9 cellular contexts compared by ENCODE assay signal in the genomic region with DNA sequence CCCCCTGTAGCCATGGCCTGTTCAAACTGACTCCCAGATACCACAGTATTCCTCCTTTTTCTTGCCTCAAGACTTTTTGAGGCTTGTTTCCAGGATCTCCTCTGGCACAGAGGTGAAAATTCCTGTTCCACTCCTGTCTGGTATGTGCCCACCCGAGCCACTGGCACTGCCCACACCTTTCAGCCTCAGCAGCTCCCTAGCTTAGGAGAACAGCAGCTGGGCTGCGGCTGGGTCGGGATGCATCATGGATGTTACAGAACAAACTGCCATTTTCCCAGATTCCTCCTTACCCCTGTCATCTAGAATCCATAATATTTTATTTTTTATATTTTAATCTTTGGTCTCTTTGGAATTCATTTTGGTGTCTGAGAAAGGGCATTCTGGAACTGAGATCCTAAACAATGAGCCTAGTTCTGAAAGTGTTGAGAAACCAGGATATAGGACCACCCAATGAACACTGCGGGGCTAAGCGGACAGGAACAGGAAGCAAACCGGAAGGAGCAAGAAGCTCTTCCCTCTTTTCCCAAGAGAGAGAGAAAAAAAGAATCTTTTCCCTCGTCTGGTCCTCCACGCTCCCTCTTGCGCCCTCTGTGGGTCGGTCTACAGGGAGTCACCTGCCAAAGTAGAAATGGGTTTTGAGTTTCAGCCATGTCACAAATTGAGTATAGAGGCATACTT. TPM values are rescaled to one million over a fixed set of nuclear protein-coding genes. Genes with fewer than 3 reads are reported as not detected.
DNase-seq lines count a peak whose midpoint lies in the region; ATAC-seq and TF ChIP-seq lines count a peak whose summit lies in the region.
"Had no signal": no experiment of that assay in that cellular context is flagged by ENCODE, and none has a peak within 500 bp of the region (broad histone marks: within the 10 kb centered on the region; RNA-seq: fewer than 3 reads in every experiment).

No MANE protein-coding gene starts in this region.

- H3K9me3 Mint-ChIP-seq in activated naive CD4-positive, alpha-beta T cell treated with anti-CD3 and anti-CD28 coated beads, Interleukin-2, amount 50 U/mL, for 24 hours: no peaks in the 10 kb centered on the region

- no peak overlapping the region for H3K27ac ChIP-seq in cardiac muscle cell
- peak overlapping the region; percentile 6 for H3K27ac ChIP-seq in psoas muscle
- H3K27ac ChIP-seq in aorta (ENCODE audit: low read depth in 1 of 2, low read length in 2 of 2): peak overlapping the region in 1 of 2 donors; percentile 61
- H3K27ac ChIP-seq: neutrophil had no signal

- intact Hi-C loops in psoas muscle (cut with DNase I) (loop anchor here (1.0 to 5.0 kb wide), 2 partner anchors 38 to 42 kb away; partner anchors contain the start of genes HRCT1 (in 1 of the 2) and SPAAR (in 1 of the 2)), aorta (cut with DNase I) (loop anchor here (2.0 kb wide), 1 partner anchor 41 kb away; no protein-coding TSS in a partner anchor)

- H3K27me3 Mint-ChIP-seq in activated naive CD4-positive, alpha-beta T cell treated with anti-CD3 and anti-CD28 coated beads, Interleukin-2, amount 50 U/mL, for 24 hours: no peaks in the 10 kb centered on the region

- H3K4me3 ChIP-seq in LNCaP clone FGC (ENCODE audit: low read depth, low read length): peak overlapping the region; percentile 33
- H3K4me3 ChIP-seq in cardiac muscle cell: peak overlapping the region; percentile 11
- H3K4me3 ChIP-seq in psoas muscle: peak overlapping the region; percentile 45
- no peak overlapping the region for H3K4me3 ChIP-seq in aorta (ENCODE audit: low read length in 2 of 2)

- H3K9me3 ChIP-seq in cardiac muscle cell (ENCODE audit: low read depth) (no peaks in the 10 kb centered on the region), psoas muscle (no peaks in the 10 kb centered on the region), aorta (ENCODE audit: control insufficient read depth, low read length) (no peaks in the 10 kb centered on the region)
- H3K9me3 ChIP-seq: neutrophil had no signal

- 25 to 29% (median 26%) methylated on average over 10 of the region's 10 CpGs for WGBS in psoas muscle, 3 donors
- 25 to 28% methylated on average over 10 of the region's 10 CpGs for WGBS in aorta, 2 donors

- H3K4me1 ChIP-seq in cardiac muscle cell (ENCODE audit: low read depth): no peaks in the 10 kb centered on the region
- H3K4me1 ChIP-seq in psoas muscle: peaks cover 7% of the 10 kb centered on the region
- H3K4me1 ChIP-seq in aorta (ENCODE audit: control insufficient read depth in 1 of 2, insufficient read depth in 2 of 2, low read length in 2 of 2): no peaks in the 10 kb centered on the region

- H3K4me3 Mint-ChIP-seq in activated naive CD4-positive, alpha-beta T cell treated with anti-CD3 and anti-CD28 coated beads, Interleukin-2, amount 50 U/mL, for 24 hours: peak overlapping the region; percentile 39

- TF ChIP-seq CTCF in LNCaP clone FGC (IDR thresholded peaks at IDR 0.05; ENCODE audit: control insufficient read depth, extremely low read depth, insufficient read depth) (peak; percentile 94), cardiac muscle cell (IDR thresholded peaks at IDR 0.05; ENCODE audit: low read depth, low read length) (peak; percentile 95), psoas muscle (IDR thresholded peaks at IDR 0.05) (peak; percentile 78)

- H3K27me3 ChIP-seq in cardiac muscle cell (peaks cover 41% of the 10 kb centered on the region), psoas muscle (ENCODE audit: insufficient read depth in 3 of 3, low read length in 2 of 3) (no peaks in the 10 kb centered on the region), aorta (ENCODE audit: control insufficient read depth in 1 of 2, insufficient read depth in 2 of 2, low read length in 1 of 2) (no peaks in the 10 kb centered on the region)

- no peaks in the 10 kb centered on the region for H3K36me3 Mint-ChIP-seq in activated naive CD4-positive, alpha-beta T cell treated with anti-CD3 and anti-CD28 coated beads, Interleukin-2, amount 50 U/mL, for 24 hours

- peaks cover 68% of the 10 kb centered on the region for H3K4me1 Mint-ChIP-seq in activated naive CD4-positive, alpha-beta T cell treated with anti-CD3 and anti-CD28 coated beads, Interleukin-2, amount 50 U/mL, for 24 hours

- DNase-seq in EL: peak; percentile 89
- peak; percentile 64 for DNase-seq in LNCaP clone FGC (ENCODE audit: low read depth)
- peak; percentile 90 for DNase-seq in SK-N-DZ (ENCODE audit: low spot score)
- DNase-seq in cardiac muscle cell (ENCODE audit: low read depth in 1 of 2, low spot score in 1 of 2): peak; percentile 86 to 93
- DNase-seq in psoas muscle: peak; percentile 86 to 90
- DNase-seq in aorta: peak; percentile 87 to 94

- H3K27ac Mint-ChIP-seq in activated naive CD4-positive, alpha-beta T cell treated with anti-CD3 and anti-CD28 coated beads, Interleukin-2, amount 50 U/mL, for 24 hours: peak overlapping the region; percentile 21

- ATAC-seq in psoas muscle (peak; percentile 73 to 89 (median 82)), aorta (ENCODE audit: low FRiP score) (peak; percentile 77), HG03175 (IDR thresholded peaks at IDR 0.05; ENCODE audit: unreplicated experiment) (no peak)

- H3K36me3 ChIP-seq in cardiac muscle cell (no peaks in the 10 kb centered on the region), psoas muscle (ENCODE audit: insufficient read depth in 1 of 2, low read depth in 1 of 2) (no peaks in the 10 kb centered on the region), aorta (ENCODE audit: control insufficient read depth in 1 of 2, insufficient read depth in 2 of 2, low read length in 1 of 2) (no peaks in the 10 kb centered on the region)
- H3K36me3 ChIP-seq: neutrophil had no signal

RNA-seq across cellular contexts. Expression of gene OR2S2, which starts 12.5 kb away (rescaled TPM):
- polyA plus RNA-seq in SK-N-DZ (2014; cell fraction: cytosol; rRNA removed): not detected in 2 replicates
- not detected in 2 replicates for polyA plus RNA-seq in SK-N-DZ (2014; cell fraction: nucleus; rRNA removed)
- total RNA-seq in cardiac muscle cell (not detected in 2 replicates), psoas muscle (not detected), aorta (not detected)
- polyA plus RNA-seq in cardiac muscle cell (not detected in 2 replicates), psoas muscle (not detected), aorta (not detected)

RNA-seq across cellular contexts. Expression of gene SPAAR, which starts 36.2 kb away (rescaled TPM):
- polyA plus RNA-seq in SK-N-DZ (2014; cell fraction: cytosol; rRNA removed): not detected in 2 replicates
- polyA plus RNA-seq in SK-N-DZ (2014; cell fraction: nucleus; rRNA removed): not detected in 2 replicates
- total RNA-seq in cardiac muscle cell: 0.07 and 0.09 TPM in 2 replicates
- polyA plus RNA-seq in cardiac muscle cell: 0.15 TPM in 1 of 2 replicates, not detected in the other
- 1 to 10 TPM; 2.5 to 4.6 (median 4.0) TPM for total RNA-seq in psoas muscle
- 1 to 10 TPM; 3.2 to 3.9 (median 3.6) TPM for polyA plus RNA-seq in psoas muscle
- 1 to 10 TPM; 4.0 to 4.5 TPM for total RNA-seq in aorta
- polyA plus RNA-seq in aorta: under 1 TPM in 1 of 2 donors, not detected in 1; 0.82 TPM

RNA-seq across cellular contexts. Expression of gene HRCT1, which starts 39.5 kb away (rescaled TPM):
- not detected in 2 replicates for polyA plus RNA-seq in SK-N-DZ (2014; cell fraction: cytosol; rRNA removed)
- not detected in 2 replicates for polyA plus RNA-seq in SK-N-DZ (2014; cell fraction: nucleus; rRNA removed)
- total RNA-seq in cardiac muscle cell (not detected in 2 replicates), psoas muscle (1 to 10 TPM in 3 of 4 donors, under 1 TPM in 1; 0.95 to 4.9 (median 3.0) TPM), aorta (10 to 100 TPM; 14.2 to 23.1 TPM)
- polyA plus RNA-seq in cardiac muscle cell (not detected in 2 replicates), psoas muscle (1 to 10 TPM in 2 of 3 donors, under 1 TPM in 1; 0.59 to 5.4 (median 1.6) TPM), aorta (10 to 100 TPM; 17.4 to 25.7 TPM)

Comparison
In these comparisons a context has a peak if more than half of its experiments do, and no peak if none do; other contexts are left out.
1. H3K4me3 ChIP-seq: peak in LNCaP clone FGC (single experiment), cardiac muscle cell (single experiment) and psoas muscle (single experiment); none in aorta (0 of 2).
2. Peak in every context shown above with its lines, with median percentiles within 50 percentile points of each other: DNase-seq and CTCF ChIP-seq.